In the genomic region with DNA sequence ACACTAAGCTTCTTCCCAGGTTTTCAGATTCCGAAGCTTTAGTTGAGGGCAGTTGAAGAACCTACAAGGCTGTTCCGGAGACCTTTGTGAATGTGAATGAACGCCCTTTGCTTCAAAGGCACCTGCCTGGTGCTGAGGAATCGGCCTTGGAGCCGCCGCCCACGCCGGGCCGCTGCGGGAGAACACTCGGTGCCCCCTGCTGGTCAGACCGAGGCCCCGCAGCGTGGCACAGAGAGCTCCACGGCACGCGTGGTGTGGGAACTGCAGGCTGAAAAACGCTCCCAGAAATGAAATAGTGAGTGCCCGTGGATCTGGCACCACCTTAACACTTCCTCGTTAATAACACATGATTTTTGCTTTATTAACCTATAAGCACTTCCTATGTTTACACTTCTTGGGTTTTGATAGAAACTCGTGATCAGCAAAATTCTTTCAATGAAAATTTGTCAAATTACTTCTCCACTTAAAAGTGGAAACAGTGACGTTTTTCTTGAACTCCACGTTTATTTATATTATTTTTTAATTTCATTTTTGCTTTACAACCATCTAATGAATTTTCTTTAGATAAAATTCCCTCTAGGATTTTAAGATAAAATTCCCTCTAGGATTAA, we compare ENCODE assay signal across 9 cellular contexts.
DNase-seq lines count a peak whose midpoint lies in the region; ATAC-seq and TF ChIP-seq lines count a peak whose summit lies in the region.
"Had no signal": no experiment of that assay in that cellular context is flagged by ENCODE, and none has a peak within 500 bp of the region (broad histone marks: within the 10 kb centered on the region; RNA-seq: fewer than 3 reads in every experiment).

No MANE protein-coding gene starts in this region.

- H3K27ac ChIP-seq in left ventricle myocardium inferior (replicated peaks), result no peak overlapping the region
- H3K27ac ChIP-seq: neutrophil had no signal

- H3K36me3 ChIP-seq in MG63 (no peaks in the 10 kb centered on the region), left ventricle myocardium inferior (no peaks in the 10 kb centered on the region)
- H3K36me3 ChIP-seq: neutrophil had no signal

- no peaks in the 10 kb centered on the region for H3K4me1 ChIP-seq in left ventricle myocardium inferior

- intact Hi-C loops in left ventricle myocardium inferior (cut with micrococcal nuclease), result loop anchor here (5.0 kb wide), 1 partner anchor 244 kb away; no protein-coding TSS in a partner anchor

- H3K9me3 ChIP-seq in MG63 (no peaks in the 10 kb centered on the region), left ventricle myocardium inferior (replicated peaks) (no peaks in the 10 kb centered on the region)
- H3K9me3 ChIP-seq: neutrophil had no signal

- no peak for ATAC-seq in HG03196 (IDR thresholded peaks at IDR 0.05; ENCODE audit: unreplicated experiment)

- H3K4me3 ChIP-seq in MG63 (no peak overlapping the region), left ventricle myocardium inferior (no peak overlapping the region)

- peak; percentile 78 for TF ChIP-seq CTCF in left ventricle myocardium inferior (IDR thresholded peaks at IDR 0.05; ENCODE audit: borderline replicate concordance)

- DNase-seq in ELR (ENCODE audit: low read depth) (peak; percentile 1), MG63 (peak; percentile 47), left ventricle myocardium inferior (peak; percentile 32), putamen (ENCODE audit: low spot score) (no peak), NCI-H1930 (lab: John Stamatoyannopoulos, UW) (no peak)
- peak; percentile 38 to 49 for DNase-seq in activated T-cell treated with anti-CD3 and anti-CD28 coated beads, Interleukin-2, amount 50 U/mL, for 48 hours
- DNase-seq in stimulated activated CD4-positive, alpha-beta T cell treated with anti-CD3 and anti-CD28 coated beads, Interleukin-12 subunit alpha, Interleukin-12 subunit beta, amount 100 ng/mL, for 48 hours (ENCODE audit: low read depth in 2 of 3, low spot score in 1 of 3), result peak; percentile 13 to 15 (median 14)

- peaks cover 5% of the 10 kb centered on the region for H3K27me3 ChIP-seq in MG63
- H3K27me3 ChIP-seq in left ventricle myocardium inferior (ENCODE audit: low read depth), result peaks cover 44% of the 10 kb centered on the region

Comparison
In these comparisons a context has a peak if more than half of its experiments do, and no peak if none do; other contexts are left out.
1. DNase-seq: peak in ELR (single experiment), MG63 (single experiment), activated T-cell treated with anti-CD3 and anti-CD28 coated beads, Interleukin-2, amount 50 U/mL, for 48 hours (2 of 2), left ventricle myocardium inferior (single experiment) and stimulated activated CD4-positive, alpha-beta T cell treated with anti-CD3 and anti-CD28 coated beads, Interleukin-12 subunit alpha, Interleukin-12 subunit beta, amount 100 ng/mL, for 48 hours (3 of 3); none in putamen (single experiment) and NCI-H1930 (0 of 2).